11 cellular contexts compared by ENCODE assay signal in the genomic region with DNA sequence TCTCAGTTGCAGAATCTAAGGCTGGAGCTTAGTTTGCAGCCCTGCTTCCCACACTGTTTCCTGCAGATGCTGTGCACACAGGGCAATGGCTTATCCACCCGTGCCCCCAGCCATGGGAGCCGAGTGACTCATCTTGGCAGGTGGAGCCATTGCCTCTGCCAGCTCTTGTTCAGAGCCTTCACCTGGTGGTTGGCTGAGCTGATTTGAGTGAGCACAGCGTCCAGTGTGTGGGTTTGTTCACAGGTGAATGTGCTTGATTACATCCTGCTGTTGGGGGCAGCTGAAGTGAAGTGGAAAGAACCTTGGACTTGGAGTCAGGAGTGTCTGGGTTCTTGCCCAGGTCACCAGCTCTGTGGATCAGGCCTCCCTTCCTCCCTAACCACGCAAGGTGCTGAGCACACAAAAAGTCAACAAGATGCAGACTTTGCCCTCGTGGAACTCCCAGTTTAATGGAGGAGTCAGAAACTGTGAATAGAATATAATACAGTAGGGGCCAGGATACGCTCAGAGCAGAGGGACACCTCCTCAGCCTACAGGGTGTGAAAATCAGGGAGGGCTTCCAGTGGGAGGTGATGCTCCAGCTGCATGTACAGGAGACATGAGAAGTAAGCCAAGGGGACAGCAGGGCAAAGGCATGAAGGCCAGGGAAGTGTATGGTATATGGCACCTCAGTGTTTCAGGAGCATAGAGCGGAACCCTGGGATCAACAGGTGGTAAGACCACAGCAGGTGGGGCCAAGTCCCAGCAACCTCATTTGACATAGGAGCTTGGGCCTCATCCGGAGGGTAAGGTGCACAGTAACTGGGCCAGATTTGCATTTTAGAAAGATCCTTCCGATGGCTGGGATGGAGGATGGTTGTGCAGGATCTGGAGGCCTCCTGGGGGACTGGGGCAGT. TPM values are rescaled to one million over a fixed set of nuclear protein-coding genes. Genes with fewer than 3 reads are reported as not detected.
DNase-seq lines count a peak whose midpoint lies in the region; ATAC-seq, FAIRE-seq and TF ChIP-seq lines count a peak whose summit lies in the region.
"Had no signal": no experiment of that assay in that cellular context is flagged by ENCODE, and none has a peak within 500 bp of the region (broad histone marks: within the 10 kb centered on the region; RNA-seq: fewer than 3 reads in every experiment).

No MANE protein-coding gene starts in this region.

- H3K36me3 ChIP-seq in body of pancreas (replicated peaks in 1 of 2; ENCODE audit: insufficient read depth in 1 of 2, low read depth in 2 of 2) (no peaks in the 10 kb centered on the region), small intestine (ENCODE audit: control insufficient read depth in 2 of 2, insufficient read depth in 2 of 2, low read length in 2 of 2) (no peaks in the 10 kb centered on the region), A673 (ENCODE audit: insufficient read depth, low read length, poor library complexity, severe bottlenecking) (no peaks in the 10 kb centered on the region)

- H3K4me1 ChIP-seq in body of pancreas (peaks cover 92% of the 10 kb centered on the region), small intestine (ENCODE audit: control insufficient read depth in 2 of 2, insufficient read depth in 1 of 2, low read depth in 1 of 2, low read length in 1 of 2) (peaks cover 13 to 14% of the 10 kb centered on the region in 2 donors), A673 (ENCODE audit: insufficient read depth, low read length, poor library complexity, severe bottlenecking) (peaks cover 8% of the 10 kb centered on the region)

- TF ChIP-seq POLR2A in body of pancreas (IDR thresholded peaks at IDR 0.05): peak in 2 of 3 donors; percentile 61 to 63

- BruUV-seq in A673 (replicated peaks; lab: Mats Ljungman, UMichigan): no TSS peak

- TF ChIP-seq EP300 in Ishikawa (IDR thresholded peaks at IDR 0.05; ENCODE audit: borderline replicate concordance): peak; percentile 91

- no peaks in the 10 kb centered on the region for H3K27me3 ChIP-seq in body of pancreas
- H3K27me3 ChIP-seq in small intestine (ENCODE audit: control insufficient read depth in 2 of 2, insufficient read depth in 2 of 2, low read length in 2 of 2): no peaks in the 10 kb centered on the region
- no peaks in the 10 kb centered on the region for H3K27me3 ChIP-seq in A673 (replicated peaks; ENCODE audit: insufficient read depth, low read depth, low read length, poor library complexity)

- POLR2A ChIA-PET in A673 (lab: Charles Lee; ENCODE audit: low non-redundant PET): no interaction called here

- no peaks in the 10 kb centered on the region for H3K9me3 ChIP-seq in body of pancreas
- H3K9me3 ChIP-seq in small intestine (ENCODE audit: control insufficient read depth, low read depth): no peaks in the 10 kb centered on the region
- no peaks in the 10 kb centered on the region for H3K9me3 ChIP-seq in A673 (ENCODE audit: low read depth, low read length, poor library complexity, severe bottlenecking)

- DNase-seq in body of pancreas (peak; percentile 94 to 97 (median 97)), islet precursor cell (peak; percentile 69), small intestine (peak; percentile 98), NCI-H1048 (lab: John Stamatoyannopoulos, UW) (no peak), A673 (ENCODE audit: low spot score) (no peak)
- DNase-seq in activated T-cell treated with anti-CD3 and anti-CD28 coated beads, Interleukin-2, amount 50 U/mL, for 48 hours: no peak
- no peak for DNase-seq in stimulated activated naive CD8-positive, alpha-beta T cell treated with anti-CD3 and anti-CD28 coated beads, Interleukin-15, Interleukin-2, amounts not matched to agents 100 U/mL and 50 U/mL, for 24 hours
- DNase-seq: activated CD4-positive, alpha-beta T cell treated with anti-CD3 and anti-CD28 coated beads, Interleukin-2, amount 50 U/mL, for 48 hours; NCI-H2171; stimulated activated CD4-positive, alpha-beta T cell treated with anti-CD3 and anti-CD28 coated beads, Interleukin-1b, Interleukin-23, amount 100 ng/mL, for 48 hours had no signal

- no peak for FAIRE-seq in small intestine (lab: Jason Lieb, UNC)

- H3K27ac ChIP-seq in body of pancreas: peak overlapping the region; percentile 83 to 93 (median 88)
- H3K27ac ChIP-seq in small intestine (ENCODE audit: low read depth in 1 of 2, low read length in 1 of 2): peak overlapping the region; percentile 78 to 87
- H3K27ac ChIP-seq in A673 (ENCODE audit: low read depth, low read length, poor library complexity, severe bottlenecking): no peak overlapping the region

- TF ChIP-seq CTCF in body of pancreas (IDR thresholded peaks at IDR 0.05): peak in 3 of 7 experiments; percentile 43 to 55 (median 44)
- no peak for TF ChIP-seq CTCF in A673 (conservative IDR thresholded peaks at IDR 0.05; ENCODE audit: low read depth, low read length)

- CTCF ChIA-PET in A673 (lab: Charles Lee): no interaction called here

- WGBS in body of pancreas, 2 donors: 36 to 50% methylated on average over 7 to 9 of the region's 9 CpGs
- whole genome bisulfite sequencing in small intestine, 3 donors: 29 to 60% (median 47%) methylated on average over 9 of the region's 9 CpGs

- intact Hi-C loops in body of pancreas (cut with DNase I) (no loop called here), A673 (cut with micrococcal nuclease; ENCODE audit: unreplicated experiment) (no loop called here)

- peak; percentile 92 for ATAC-seq in body of pancreas
- no peak for ATAC-seq in stimulated activated naive CD8-positive, alpha-beta T cell treated with anti-CD3 and anti-CD28 coated beads, Interleukin-15, Interleukin-2, amounts not matched to agents 100 U/mL and 50 U/mL, for 24 hours

- no peak overlapping the region for H3K4me3 ChIP-seq in body of pancreas
- H3K4me3 ChIP-seq in small intestine (ENCODE audit: low read depth in 1 of 2, low read length in 2 of 2): no peak overlapping the region
- H3K4me3 ChIP-seq in A673 (ENCODE audit: low read depth, low read length, poor library complexity, severe bottlenecking): no peak overlapping the region

- TF ChIP-seq RAD21 in Ishikawa (IDR thresholded peaks at IDR 0.05; ENCODE audit: low read depth): no peak; the same call in 1 of the 2 replicates

TF ChIP-seq in Ishikawa, 13 proteins besides CTCF, POLR2A, EP300 and RAD21:
- TF ChIP-seq EGR1 (IDR thresholded peaks at IDR 0.05): no peak
- peak; percentile 73; the same call in 1 of the 2 replicates for TF ChIP-seq FOXM1 (IDR thresholded peaks at IDR 0.05; ENCODE audit: borderline replicate concordance, low read depth)
- TF ChIP-seq, protein P1, sequence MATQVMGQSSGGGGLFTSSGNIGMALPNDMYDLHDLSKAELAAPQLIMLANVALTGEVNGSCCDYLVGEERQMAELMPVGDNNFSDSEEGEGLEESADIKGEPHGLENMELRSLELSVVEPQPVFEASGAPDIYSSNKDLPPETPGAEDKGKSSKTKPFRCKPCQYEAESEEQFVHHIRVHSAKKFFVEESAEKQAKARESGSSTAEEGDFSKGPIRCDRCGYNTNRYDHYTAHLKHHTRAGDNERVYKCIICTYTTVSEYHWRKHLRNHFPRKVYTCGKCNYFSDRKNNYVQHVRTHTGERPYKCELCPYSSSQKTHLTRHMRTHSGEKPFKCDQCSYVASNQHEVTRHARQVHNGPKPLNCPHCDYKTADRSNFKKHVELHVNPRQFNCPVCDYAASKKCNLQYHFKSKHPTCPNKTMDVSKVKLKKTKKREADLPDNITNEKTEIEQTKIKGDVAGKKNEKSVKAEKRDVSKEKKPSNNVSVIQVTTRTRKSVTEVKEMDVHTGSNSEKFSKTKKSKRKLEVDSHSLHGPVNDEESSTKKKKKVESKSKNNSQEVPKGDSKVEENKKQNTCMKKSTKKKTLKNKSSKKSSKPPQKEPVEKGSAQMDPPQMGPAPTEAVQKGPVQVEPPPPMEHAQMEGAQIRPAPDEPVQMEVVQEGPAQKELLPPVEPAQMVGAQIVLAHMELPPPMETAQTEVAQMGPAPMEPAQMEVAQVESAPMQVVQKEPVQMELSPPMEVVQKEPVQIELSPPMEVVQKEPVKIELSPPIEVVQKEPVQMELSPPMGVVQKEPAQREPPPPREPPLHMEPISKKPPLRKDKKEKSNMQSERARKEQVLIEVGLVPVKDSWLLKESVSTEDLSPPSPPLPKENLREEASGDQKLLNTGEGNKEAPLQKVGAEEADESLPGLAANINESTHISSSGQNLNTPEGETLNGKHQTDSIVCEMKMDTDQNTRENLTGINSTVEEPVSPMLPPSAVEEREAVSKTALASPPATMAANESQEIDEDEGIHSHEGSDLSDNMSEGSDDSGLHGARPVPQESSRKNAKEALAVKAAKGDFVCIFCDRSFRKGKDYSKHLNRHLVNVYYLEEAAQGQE (IDR thresholded peaks at IDR 0.05; ENCODE audit: low read depth): no peak
- no peak for TF ChIP-seq ZBTB7A (IDR thresholded peaks at IDR 0.05; ENCODE audit: low read depth)
- peak; percentile 96 for TF ChIP-seq TCF12 (IDR thresholded peaks at IDR 0.05; ENCODE audit: low read depth)
- TF ChIP-seq, protein P2, sequence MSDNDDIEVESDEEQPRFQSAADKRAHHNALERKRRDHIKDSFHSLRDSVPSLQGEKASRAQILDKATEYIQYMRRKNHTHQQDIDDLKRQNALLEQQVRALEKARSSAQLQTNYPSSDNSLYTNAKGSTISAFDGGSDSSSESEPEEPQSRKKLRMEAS (IDR thresholded peaks at IDR 0.05): peak; percentile 70
- TF ChIP-seq NFIC (IDR thresholded peaks at IDR 0.05): peak; percentile 96
- no peak for TF ChIP-seq CREB1 (IDR thresholded peaks at IDR 0.05; ENCODE audit: low read depth)
- TF ChIP-seq TEAD4 (IDR thresholded peaks at IDR 0.05): peak; percentile 81
- TF ChIP-seq CEBPB (IDR thresholded peaks at IDR 0.05): peak; percentile 48; the same call in 1 of the 2 replicates
- TF ChIP-seq TAF1 (IDR thresholded peaks at IDR 0.05; ENCODE audit: low read depth): no peak
- TF ChIP-seq YY1 (IDR thresholded peaks at IDR 0.05; ENCODE audit: low read depth): peak; percentile 56
- TF ChIP-seq, protein P3, sequence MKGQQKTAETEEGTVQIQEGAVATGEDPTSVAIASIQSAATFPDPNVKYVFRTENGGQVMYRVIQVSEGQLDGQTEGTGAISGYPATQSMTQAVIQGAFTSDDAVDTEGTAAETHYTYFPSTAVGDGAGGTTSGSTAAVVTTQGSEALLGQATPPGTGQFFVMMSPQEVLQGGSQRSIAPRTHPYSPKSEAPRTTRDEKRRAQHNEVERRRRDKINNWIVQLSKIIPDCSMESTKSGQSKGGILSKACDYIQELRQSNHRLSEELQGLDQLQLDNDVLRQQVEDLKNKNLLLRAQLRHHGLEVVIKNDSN (IDR thresholded peaks at IDR 0.05): peak; percentile 16; the same call in 1 of the 2 replicates

RNA-seq across cellular contexts. Expression of a gene that starts 22.8 kb away (rescaled TPM):
- total RNA-seq in body of pancreas (10 to 100 TPM; 16.8 to 17.9 TPM), A673 (2021) (5.9 and 10.7 TPM in 2 replicates)
- 10 to 100 TPM; 41.6 to 45.6 (median 42.7) TPM for polyA plus RNA-seq in small intestine

Comparison
In these comparisons a context has a peak if more than half of its experiments do, and no peak if none do; other contexts are left out.
1. DNase-seq: peak in body of pancreas (4 of 4), islet precursor cell (single experiment) and small intestine (single experiment); none in NCI-H1048 (single experiment), activated T-cell treated with anti-CD3 and anti-CD28 coated beads, Interleukin-2, amount 50 U/mL, for 48 hours (0 of 2), A673 (single experiment) and stimulated activated naive CD8-positive, alpha-beta T cell treated with anti-CD3 and anti-CD28 coated beads, Interleukin-15, Interleukin-2, amounts not matched to agents 100 U/mL and 50 U/mL, for 24 hours (single experiment).